ENCODE assay signal across 31 cellular contexts in the genomic region with DNA sequence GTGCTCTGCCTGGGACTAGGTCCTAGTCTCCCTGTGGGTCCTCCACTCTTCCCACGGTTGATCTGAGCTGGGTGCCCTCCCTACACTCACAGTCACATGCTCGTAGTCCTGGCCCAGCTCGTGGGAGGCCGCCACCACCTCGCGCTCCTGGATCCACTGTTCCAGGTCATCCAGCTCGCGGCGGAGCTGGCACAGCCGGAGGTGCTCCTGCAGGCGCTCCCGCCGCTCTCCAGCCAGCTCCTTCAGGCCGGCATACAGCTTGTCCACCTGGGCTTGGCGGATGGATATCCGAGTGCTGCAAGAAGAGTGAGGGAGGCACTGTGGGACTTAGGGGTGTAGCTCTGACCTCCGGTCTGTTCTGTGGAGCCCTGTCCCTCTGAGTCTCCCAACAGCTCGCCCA.
"Had no signal": no experiment of that assay in that cellular context is flagged by ENCODE, and none has a peak within 500 bp of the region (broad histone marks: within the 10 kb centered on the region; RNA-seq: fewer than 3 reads in every experiment).

No MANE protein-coding gene starts in this region.

- DNase-seq: activated B cell treated with CpG ODN at 0.5 μM for 24 hours; activated CD4-positive, alpha-beta memory T cell treated with anti-CD3 and anti-CD28 coated beads for 36 hours; activated CD4-positive, alpha-beta T cell treated with anti-CD3 and anti-CD28 coated beads for 4 hours; activated CD4-positive, alpha-beta T cell treated with anti-CD3 and anti-CD28 coated beads, Interleukin-2, amount 50 U/mL, for 1 hour; activated CD4-positive, CD25-positive, alpha-beta regulatory T cell treated with anti-CD3 and anti-CD28 coated beads, Interleukin-2, amount 50 U/mL, for 72 hours; activated CD8-positive, alpha-beta memory T cell treated with anti-CD3 and anti-CD28 coated beads, Interleukin-2, amount 50 U/mL, for 4 hours; activated gamma-delta T cell treated with Interleukin-2 at 50 U/mL for 16 hours; activated naive CD4-positive, alpha-beta T cell treated with anti-CD3 and anti-CD28 coated beads for 36 hours; activated T-cell treated with anti-CD3 and anti-CD28 coated beads for 4 hours; activated T-cell treated with anti-CD3 and anti-CD28 coated beads, Interleukin-2, amount 50 U/mL, for 4 hours; adrenal gland; NCI-H1092 treated with DMSO at 0.1 percent for 48 hours; NCI-H1417; NCI-H146; NCI-H187; NCI-H2081; NCI-H345; NCI-H524 treated with DMSO at 0.1 percent for 48 hours; SHP77 treated with DMSO at 0.1 percent for 48 hours; T-cell; T-helper 17 cell had no signal

- H3K27ac ChIP-seq: adrenal gland, SJSA1, VCaP had no signal

- H3K9me3 ChIP-seq: adrenal gland, SJSA1, SK-N-SH had no signal

- H3K4me3 ChIP-seq: adrenal gland, K562, SJSA1 had no signal

- H3K4me3 Mint-ChIP-seq: activated B cell treated with CpG ODN at 0.5 μM for 24 hours; activated CD4-positive, alpha-beta memory T cell treated with anti-CD3 and anti-CD28 coated beads for 36 hours; activated naive CD4-positive, alpha-beta T cell treated with anti-CD3 and anti-CD28 coated beads for 36 hours; activated T-cell treated with anti-CD3 and anti-CD28 coated beads, Interleukin-2, amount 50 U/mL, for 4 hours; activated T-helper 1 cell treated with anti-CD3 and anti-CD28 coated beads, Interleukin-12 subunit alpha, Interleukin-12 subunit beta, Interleukin-2, Interleukin-4 antibody, amounts not matched to agents 30 ng/mL and 10 ng/mL and 1 ng/mL, durations not matched to agents 14 hours and 24 hours and 36 hours; brain; T-cell; T-helper 17 cell had no signal

- H3K9me2 ChIP-seq: SK-N-SH had no signal

- H3K9me3 Mint-ChIP-seq: activated B cell treated with CpG ODN at 0.5 μM for 24 hours; activated CD4-positive, alpha-beta memory T cell treated with anti-CD3 and anti-CD28 coated beads for 36 hours; activated naive CD4-positive, alpha-beta T cell treated with anti-CD3 and anti-CD28 coated beads for 36 hours; activated naive CD4-positive, alpha-beta T cell treated with anti-CD3 and anti-CD28 coated beads, Interleukin-2, amount 50 U/mL, for 72 hours; activated T-cell treated with anti-CD3 and anti-CD28 coated beads, Interleukin-2, amount 50 U/mL, for 4 hours; activated T-helper 1 cell treated with anti-CD3 and anti-CD28 coated beads, Interleukin-12 subunit alpha, Interleukin-12 subunit beta, Interleukin-2, Interleukin-4 antibody, amounts not matched to agents 30 ng/mL and 10 ng/mL and 1 ng/mL, durations not matched to agents 14 hours and 24 hours and 36 hours; brain; T-cell had no signal

- H3K4me1 ChIP-seq: SJSA1 had no signal

- H3K36me3 Mint-ChIP-seq: activated CD4-positive, alpha-beta memory T cell treated with anti-CD3 and anti-CD28 coated beads for 36 hours; activated naive CD4-positive, alpha-beta T cell treated with anti-CD3 and anti-CD28 coated beads, Interleukin-2, amount 50 U/mL, for 72 hours; T-cell had no signal

- H3K9ac ChIP-seq: SK-N-SH had no signal

- H3K27me3 ChIP-seq: adrenal gland, SJSA1 had no signal

- H3K27me3 Mint-ChIP-seq: activated B cell treated with CpG ODN at 0.5 μM for 24 hours; activated CD4-positive, alpha-beta memory T cell treated with anti-CD3 and anti-CD28 coated beads for 36 hours had no signal

- H3K27ac Mint-ChIP-seq: activated B cell treated with CpG ODN at 0.5 μM for 24 hours; activated CD4-positive, alpha-beta memory T cell treated with anti-CD3 and anti-CD28 coated beads for 36 hours; activated naive CD4-positive, alpha-beta T cell treated with anti-CD3 and anti-CD28 coated beads for 36 hours; activated naive CD4-positive, alpha-beta T cell treated with anti-CD3 and anti-CD28 coated beads, Interleukin-2, amount 50 U/mL, for 72 hours; activated T-helper 1 cell treated with anti-CD3 and anti-CD28 coated beads, Interleukin-12 subunit alpha, Interleukin-12 subunit beta, Interleukin-2, Interleukin-4 antibody, amounts not matched to agents 30 ng/mL and 10 ng/mL and 1 ng/mL, durations not matched to agents 14 hours and 24 hours and 36 hours; brain; T-cell; T-helper 17 cell had no signal

- H3K4me2 ChIP-seq: SK-N-SH had no signal

- H3K36me3 ChIP-seq: SJSA1 had no signal

- FAIRE-seq: astrocyte, bronchial epithelial cell, K562 had no signal

- ATAC-seq: activated naive CD4-positive, alpha-beta T cell treated with anti-CD3 and anti-CD28 coated beads, Interleukin-2, amount 50 U/mL, for 72 hours; activated T-cell treated with anti-CD3 and anti-CD28 coated beads, Interleukin-2, amount 50 U/mL, for 4 hours; K562; Panc1; T-cell; T-helper 17 cell had no signal
